In the genomic region with DNA sequence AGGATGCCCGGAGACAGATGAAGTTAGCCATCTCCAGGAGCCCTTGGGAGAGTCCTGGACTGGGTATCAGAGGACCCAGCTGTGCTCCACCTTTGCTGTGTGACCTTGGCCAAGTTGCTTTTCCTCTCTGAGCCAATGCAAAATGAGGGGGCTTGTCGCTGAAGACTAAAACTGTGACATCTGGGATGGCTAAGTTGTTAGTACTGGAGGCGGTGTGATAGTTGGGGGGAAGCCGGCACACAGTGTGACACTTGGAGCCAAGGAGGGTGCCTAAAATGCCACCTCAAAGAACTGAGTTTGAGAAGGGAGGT, we compare ENCODE assay signal across 9 cellular contexts. TPM values are rescaled to one million over a fixed set of nuclear protein-coding genes. Genes with fewer than 3 reads are reported as not detected.
A peak's percentile ranks its signal among the peaks of the same experiment; 100 is the strongest.
DNase-seq lines count a peak whose midpoint lies in the region; ATAC-seq and TF ChIP-seq lines count a peak whose summit lies in the region.
"Had no signal": no experiment of that assay in that cellular context is flagged by ENCODE, and none has a peak within 500 bp of the region (broad histone marks: within the 10 kb centered on the region; RNA-seq: fewer than 3 reads in every experiment).

No MANE protein-coding gene starts in this region.

- in situ Hi-C loops in transverse colon (cut with MboI; ENCODE audit: low pct_ligation_motif_present in 1 of 4, low pct_unique_long_range_greater_than_20kb in 1 of 4, low sequenced_read_pairs in 3 of 4): no loop called here
- in situ Hi-C loops in ACHN (cut with HindIII; ENCODE audit: low pct_ligation_motif_present, low pct_unique_long_range_greater_than_20kb, low sequenced_read_pairs): no loop called here

- intact Hi-C loops in left ventricle myocardium superior (cut with micrococcal nuclease): no loop called here
- intact Hi-C loops in dorsolateral prefrontal cortex (cut with DNase I): no loop called here
- intact Hi-C loops in mucosa of descending colon (cut with DNase I, micrococcal nuclease): no loop called here
- intact Hi-C loops in transverse colon (cut with DNase I; ENCODE audit: low total_unique reads): no loop called here

- no peak for TF ChIP-seq POLR2A in transverse colon (IDR thresholded peaks at IDR 0.05)

- WGBS in transverse colon (ENCODE audit: low coverage in 1 of 2), 2 donors: 56% methylated on average over 4 of the region's 4 CpGs; no CpG with 5 or more reads in 1 of the 2 donors

- ATAC-seq in left ventricle myocardium superior (no peak), mucosa of descending colon (no peak), GM19463 (IDR thresholded peaks at IDR 0.05; ENCODE audit: unreplicated experiment) (no peak)

- H3K4me1 ChIP-seq in cardiac muscle cell (ENCODE audit: low read depth): peaks cover 40% of the 10 kb centered on the region
- peaks cover 10% of the 10 kb centered on the region for H3K4me1 ChIP-seq in mucosa of descending colon (ENCODE audit: low read depth)
- H3K4me1 ChIP-seq in transverse colon: peaks cover 11 to 25% (median 16%) of the 10 kb centered on the region in 4 donors

- H3K36me3 ChIP-seq in cardiac muscle cell: no peaks in the 10 kb centered on the region
- no peaks in the 10 kb centered on the region for H3K36me3 ChIP-seq in mucosa of descending colon (ENCODE audit: low read depth)
- no peaks in the 10 kb centered on the region for H3K36me3 ChIP-seq in transverse colon

- H3K27me3 ChIP-seq in cardiac muscle cell (no peaks in the 10 kb centered on the region), dorsolateral prefrontal cortex (no peaks in the 10 kb centered on the region), transverse colon (no peaks in the 10 kb centered on the region)

- DNase-seq in cardiac muscle cell (ENCODE audit: low read depth in 1 of 2, low spot score in 1 of 2) (no peak), left ventricle myocardium superior (no peak), dorsolateral prefrontal cortex (no peak), mucosa of descending colon (peak in 1 of 3 donors; percentile 27), transverse colon (no peak), ACHN (no peak)
- DNase-seq in activated CD8-positive, alpha-beta memory T cell treated with anti-CD3 and anti-CD28 coated beads, Interleukin-2, amount 50 U/mL, for 4 hours: no peak

- no peak for TF ChIP-seq CTCF in cardiac muscle cell (IDR thresholded peaks at IDR 0.05; ENCODE audit: low read depth, low read length)
- TF ChIP-seq CTCF in dorsolateral prefrontal cortex (IDR thresholded peaks at IDR 0.05 in 54 of 56, conservative IDR thresholded peaks at IDR 0.05 in 2 of 56; ENCODE audit: low read depth in 1 of 56, partially characterized antibody in 56 of 56): no peak
- TF ChIP-seq CTCF in mucosa of descending colon (IDR thresholded peaks at IDR 0.05): no peak
- no peak for TF ChIP-seq CTCF in transverse colon (IDR thresholded peaks at IDR 0.05)

- H3K4me3 ChIP-seq in cardiac muscle cell (peak overlapping the region; percentile 56), dorsolateral prefrontal cortex (peak overlapping the region in 58 of 59 donors; percentile 22 to 72 (median 53)), mucosa of descending colon (peak overlapping the region; percentile 25), transverse colon (peak overlapping the region; percentile 34 to 53 (median 39))

- no peaks in the 10 kb centered on the region for H3K9me3 ChIP-seq in cardiac muscle cell (ENCODE audit: low read depth)
- no peaks in the 10 kb centered on the region for H3K9me3 ChIP-seq in mucosa of descending colon
- no peaks in the 10 kb centered on the region for H3K9me3 ChIP-seq in transverse colon

- H3K27ac ChIP-seq in cardiac muscle cell (peak overlapping the region; percentile 81), dorsolateral prefrontal cortex (peak overlapping the region in 9 of 59 donors; percentile 21 to 87 (median 57)), transverse colon (peak overlapping the region; percentile 81 to 83 (median 82))

- no peak for TF ChIP-seq EP300 in transverse colon (IDR thresholded peaks at IDR 0.05; ENCODE audit: low read depth)

RNA-seq across cellular contexts. Expression of a gene that starts 0.5 kb away (rescaled TPM):
- total RNA-seq in cardiac muscle cell (19.8 and 25.9 TPM in 2 replicates), left ventricle myocardium superior (15.7 TPM), dorsolateral prefrontal cortex (10 to 100 TPM in 117 of 120 experiments, 1 to 10 TPM in 3; 5.2 to 32.6 (median 18.5) TPM), mucosa of descending colon (10 to 100 TPM; 21.3 to 44.0 (median 24.1) TPM), transverse colon (10 to 100 TPM; 22.4 to 51.2 (median 30.8) TPM)
- polyA plus RNA-seq in cardiac muscle cell: 21.9 and 26.0 TPM in 2 replicates

RNA-seq across cellular contexts. Expression of a gene that starts 15.9 kb away (rescaled TPM):
- total RNA-seq in cardiac muscle cell: 88.8 and 111 TPM in 2 replicates
- polyA plus RNA-seq in cardiac muscle cell: 84.0 and 97.4 TPM in 2 replicates
- total RNA-seq in left ventricle myocardium superior: 32.9 TPM
- total RNA-seq in dorsolateral prefrontal cortex: 100 to 1,000 TPM in 102 of 120 experiments, 10 to 100 TPM in 18; 76.0 to 161 (median 116) TPM
- total RNA-seq in mucosa of descending colon: 100 to 1,000 TPM in 1 of 3 donors, 10 to 100 TPM in 2; 22.3 to 286 (median 83.4) TPM
- 100 to 1,000 TPM; 247 to 334 (median 315) TPM for total RNA-seq in transverse colon

RNA-seq across cellular contexts. Expression of a gene that starts 17.1 kb away (rescaled TPM):
- total RNA-seq in cardiac muscle cell (1.1 and 10.0 TPM in 2 replicates), left ventricle myocardium superior (not detected), dorsolateral prefrontal cortex (1 to 10 TPM in 1 of 120 experiments, under 1 TPM in 41, not detected in 78; 0.15 to 1.2 (median 0.27) TPM), mucosa of descending colon (under 1 TPM in 1 of 3 donors, not detected in 2; 0.22 TPM), transverse colon (not detected)
- polyA plus RNA-seq in cardiac muscle cell: 7.3 TPM in 1 of 2 replicates, not detected in the other
- total RNA-seq: mesenteric fat pad had no signal

RNA-seq across cellular contexts. Expression of a gene that starts 36.7 kb away (rescaled TPM):
- total RNA-seq in cardiac muscle cell (20.5 and 26.9 TPM in 2 replicates), left ventricle myocardium superior (21.4 TPM), dorsolateral prefrontal cortex (10 to 100 TPM; 22.8 to 55.7 (median 30.8) TPM), mucosa of descending colon (10 to 100 TPM; 33.8 to 43.1 (median 38.4) TPM), transverse colon (10 to 100 TPM; 18.5 to 52.4 (median 32.3) TPM)
- 30.1 and 30.3 TPM in 2 replicates for polyA plus RNA-seq in cardiac muscle cell

RNA-seq across cellular contexts. Expression of a gene that starts 42.1 kb away (rescaled TPM):
- total RNA-seq in cardiac muscle cell (29.0 and 72.0 TPM in 2 replicates), left ventricle myocardium superior (278 TPM), dorsolateral prefrontal cortex (100 to 1,000 TPM in 2 of 120 experiments, 10 to 100 TPM in 118; 12.5 to 186 (median 28.4) TPM), mucosa of descending colon (100 to 1,000 TPM in 2 of 3 donors, 10 to 100 TPM in 1; 63.6 to 799 (median 104) TPM), transverse colon (100 to 1,000 TPM; 171 to 341 (median 219) TPM)
- 33.9 and 54.0 TPM in 2 replicates for polyA plus RNA-seq in cardiac muscle cell
